8 cellular contexts compared by ENCODE assay signal in the genomic region with DNA sequence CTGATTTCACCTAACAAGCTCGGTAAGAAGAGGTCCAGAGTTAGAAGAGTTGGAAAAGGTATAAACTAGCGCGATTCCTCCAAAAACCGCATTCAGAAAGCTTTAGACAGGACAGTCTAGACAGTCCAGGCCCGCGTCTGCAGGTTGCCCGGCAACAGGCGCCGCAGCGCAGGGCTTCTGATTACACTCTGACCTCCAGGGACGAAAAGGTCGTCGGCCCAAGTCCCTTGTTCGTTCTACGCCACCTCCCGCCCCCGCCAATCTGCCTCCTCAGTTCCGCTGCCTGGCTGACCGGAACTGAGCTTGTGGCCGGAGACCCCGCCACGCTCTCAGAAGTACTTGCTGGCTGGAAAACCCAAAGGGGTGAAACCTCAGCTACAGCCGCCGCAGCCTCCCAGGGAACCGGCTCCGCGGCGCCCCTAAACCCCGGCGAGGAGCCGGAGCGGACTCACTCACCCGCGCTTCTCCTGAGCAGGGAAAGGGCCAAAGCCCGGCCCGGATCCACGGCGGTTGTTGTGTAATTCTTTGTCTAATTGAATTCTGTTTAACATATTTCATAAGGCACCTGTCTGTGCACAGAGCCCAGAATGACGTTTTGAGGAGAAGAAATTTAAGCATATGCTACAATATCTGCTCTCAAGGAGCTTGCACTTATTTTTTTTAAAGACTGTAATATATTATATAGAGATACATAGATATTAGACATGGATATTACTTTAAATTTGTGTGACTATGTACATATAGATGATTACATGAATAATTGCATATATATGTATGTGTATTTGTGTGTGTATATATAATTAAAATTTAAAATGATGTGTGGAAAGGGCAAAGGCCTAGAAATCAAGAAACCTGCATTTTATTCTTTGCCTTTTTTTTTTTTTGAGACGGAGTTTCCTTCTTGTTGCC. TPM values are rescaled to one million over a fixed set of nuclear protein-coding genes. Genes with fewer than 3 reads are reported as not detected.
DNase-seq lines count a peak whose midpoint lies in the region; ATAC-seq and TF ChIP-seq lines count a peak whose summit lies in the region.

A gene (minus strand): TSS at position 407 of the 909 bp plus-strand sequence. CDS start 3,826 bp downstream, outside the sequence.

- TF ChIP-seq CTCF in kidney epithelial cell (IDR thresholded peaks at IDR 0.05; ENCODE audit: insufficient read depth, low read length, poor library complexity, severe bottlenecking): no peak

- peak; percentile 91 for DNase-seq in AG08395 (ENCODE audit: low spot score)
- peak; percentile 75 for DNase-seq in NCI-H2171 (lab: John Stamatoyannopoulos, UW)
- DNase-seq in activated CD4-positive, CD25-positive, alpha-beta regulatory T cell (lab: John Stamatoyannopoulos, UW): peak; percentile 5 to 20 (median 10)
- DNase-seq in cerebellar cortex (ENCODE audit: low spot score): peak; percentile 80
- peak; percentile 42 for DNase-seq in kidney epithelial cell (ENCODE audit: low read depth)
- peak; percentile 46 to 63 (median 57) for DNase-seq in stimulated activated CD4-positive, alpha-beta T cell treated with anti-CD3 and anti-CD28 coated beads, Interleukin-12 subunit alpha, Interleukin-12 subunit beta, amount 100 ng/mL, for 48 hours (ENCODE audit: low read depth in 2 of 3, low spot score in 1 of 3)

- H3K4me3 ChIP-seq in kidney epithelial cell (ENCODE audit: low read depth, low read length): peak within 1 kb of the TSS; percentile 61

- ATAC-seq in GM18868 (IDR thresholded peaks at IDR 0.05; ENCODE audit: unreplicated experiment) (peak; percentile 83), HG03097 (IDR thresholded peaks at IDR 0.05; ENCODE audit: low FRiP score, unreplicated experiment) (peak; percentile 83)

- no peaks in the 10 kb centered on the region for H3K27me3 ChIP-seq in kidney epithelial cell (ENCODE audit: control insufficient read depth, insufficient read depth, low read length)

- no peaks in the 10 kb centered on the region for H3K36me3 ChIP-seq in kidney epithelial cell (ENCODE audit: control insufficient read depth, insufficient read depth, low read length)

RNA-seq across cellular contexts. Expression of the gene that starts here (rescaled TPM):
- total RNA-seq in kidney epithelial cell: 0.89 and 1.5 TPM in 2 replicates

Comparison
In these comparisons a context has a peak if more than half of its experiments do, and no peak if none do; other contexts are left out.
1. Peak in every context shown above with its lines: DNase-seq, ATAC-seq and H3K4me3 ChIP-seq.
2. DNase-seq: peak in every context shown above with its lines; median percentile 91 in AG08395; 80 in cerebellar cortex; 75 in NCI-H2171; 57 in stimulated activated CD4-positive, alpha-beta T cell treated with anti-CD3 and anti-CD28 coated beads, Interleukin-12 subunit alpha, Interleukin-12 subunit beta, amount 100 ng/mL, for 48 hours; 42 in kidney epithelial cell; 10 in activated CD4-positive, CD25-positive, alpha-beta regulatory T cell.